17 cellular contexts compared by ENCODE assay signal in genomic region chr13:38628554-38628953, GRCh38. TPM values are rescaled to one million over a fixed set of nuclear protein-coding genes. Genes with fewer than 3 reads are reported as not detected.
DNase-seq lines count a peak whose midpoint lies in the region; ATAC-seq, FAIRE-seq and TF ChIP-seq lines count a peak whose summit lies in the region.
"Had no signal": no experiment of that assay in that cellular context is flagged by ENCODE, and none has a peak within 500 bp of the region (broad histone marks: within the 10 kb centered on the region; RNA-seq: fewer than 3 reads in every experiment).

No MANE protein-coding gene starts in this region.

- TF ChIP-seq CTCF in K562 (IDR thresholded peaks at IDR 0.05 in 2 of 3, conservative IDR thresholded peaks at IDR 0.05 in 1 of 3; ENCODE audit: insufficient read depth in 2 of 3, low read depth in 1 of 3, low read length in 3 of 3) (no peak), mesothelial cell of epicardium (IDR thresholded peaks at IDR 0.05; ENCODE audit: unreplicated experiment) (no peak)

- no peaks in the 10 kb centered on the region for H3K4me1 ChIP-seq in K562 (replicated peaks in 1 of 2; ENCODE audit: control insufficient read depth in 2 of 2, insufficient read depth in 2 of 2, low read length in 2 of 2)
- H3K4me1 ChIP-seq: BE2C had no signal

- no peak for TF ChIP-seq POLR2A in K562 (conservative IDR thresholded peaks at IDR 0.05)

- no peaks in the 10 kb centered on the region for H3K9me3 ChIP-seq in K562 (replicated peaks; ENCODE audit: control insufficient read depth, insufficient read depth, low read depth, low read length)
- H3K9me3 ChIP-seq: BE2C, HAP-1 had no signal

- in situ Hi-C loops in Caki2 (cut with HindIII; ENCODE audit: low pct_unique_long_range_greater_than_20kb, low sequenced_read_pairs) (no loop called here), K562 (cut with MboI) (no loop called here)

- no peak overlapping the region for H2AFZ ChIP-seq in K562 (ENCODE audit: low read depth, low read length)

- ATAC-seq in K562 (no peak), HG02642 (IDR thresholded peaks at IDR 0.05; ENCODE audit: poor library complexity, unreplicated experiment) (no peak)

- CTCF ChIA-PET in K562 (lab: Yijun Ruan, JAX; ENCODE audit: low intra/inter-chr PET ratio) = no interaction called here

- H3K4me3 Mint-ChIP-seq in mesothelial cell of epicardium = no peak overlapping the region
- H3K4me3 Mint-ChIP-seq: CD4-positive, alpha-beta memory T cell had no signal

- H3K4me1 Mint-ChIP-seq in mesothelial cell of epicardium = peaks cover 47% of the 10 kb centered on the region
- H3K4me1 Mint-ChIP-seq: CD4-positive, alpha-beta memory T cell had no signal

- intact Hi-C loops in K562 (cut with micrococcal nuclease) = no loop called here

- no peak for FAIRE-seq in K562 (lab: Jason Lieb, UNC)
- FAIRE-seq: A204.1, GM19239 had no signal

- POLR2A ChIA-PET in K562 (lab: Yijun Ruan, JAX) = interaction anchor here (0.5 kb wide), 1 partner anchor 499 kb away, joined by 3 read pairs; no protein-coding TSS in a partner anchor

- H3K27ac Mint-ChIP-seq in mesothelial cell of epicardium = peak overlapping the region; percentile 43
- H3K27ac Mint-ChIP-seq: CD4-positive, alpha-beta memory T cell had no signal

- TF ChIP-seq RAD21 in K562 (CRISPR knock-in tag; conservative IDR thresholded peaks at IDR 0.05 in 1 of 2, IDR thresholded peaks at IDR 0.05 in 1 of 2) = no peak

- DNase-seq in Caki2 (ENCODE audit: low read depth) (peak; percentile 0), M059J (ENCODE audit: low read depth) (peak; percentile 24), K562 (ENCODE audit: extremely low read depth in 1 of 4, low spot score in 3 of 4) (no peak), mesothelial cell of epicardium (ENCODE audit: low spot score in 2 of 2, unreplicated experiment in 2 of 2) (no peak), T-helper 1 cell (no peak), NCI-H510A (lab: John Stamatoyannopoulos, UW) (no peak)
- DNase-seq: BE2C; CD4-positive, alpha-beta memory T cell; DMS153; GF-D8; GOT3 had no signal

- H3K9me3 Mint-ChIP-seq in mesothelial cell of epicardium = no peaks in the 10 kb centered on the region

- H3K9me1 ChIP-seq in K562 (ENCODE audit: control insufficient read depth, insufficient read depth, low read length) = no peaks in the 10 kb centered on the region

- no peaks in the 10 kb centered on the region for H4K20me1 ChIP-seq in K562 (replicated peaks; ENCODE audit: control insufficient read depth, insufficient read depth, low read length)

- H3K36me3 ChIP-seq in K562 (ENCODE audit: control insufficient read depth, insufficient read depth, low read length) = no peaks in the 10 kb centered on the region
- H3K36me3 ChIP-seq: BE2C, HAP-1 had no signal

- no peak overlapping the region for H3K4me2 ChIP-seq in K562 (ENCODE audit: insufficient read depth, low read length)

- BruUV-seq in K562 (replicated peaks; lab: Mats Ljungman, UMichigan) = no TSS peak

- 0% methylated on average over 1 of the region's 1 CpG for WGBS in K562 (ENCODE audit: insufficient coverage, low coverage, missing lambda C conversion rate)

- H3K27ac ChIP-seq in K562 (ENCODE audit: extremely low read depth, low read depth, low read length) = no peak overlapping the region
- H3K27ac ChIP-seq: C4-2B had no signal

- no peak overlapping the region for H3K4me3 ChIP-seq in K562
- H3K4me3 ChIP-seq: HAP-1 had no signal

- H3K27me3 Mint-ChIP-seq in mesothelial cell of epicardium (ENCODE audit: low read depth) = no peaks in the 10 kb centered on the region
- H3K27me3 Mint-ChIP-seq: CD4-positive, alpha-beta memory T cell had no signal

- no peaks in the 10 kb centered on the region for H3K79me2 ChIP-seq in K562 (ENCODE audit: control insufficient read depth, insufficient read depth, low read length)

- no peak for TF ChIP-seq EP300 in K562 (IDR thresholded peaks at IDR 0.05; ENCODE audit: low read length)

- H3K27me3 ChIP-seq in K562 (ENCODE audit: control insufficient read depth in 2 of 2, insufficient read depth in 2 of 2, low read length in 2 of 2) = no peaks in the 10 kb centered on the region
- H3K27me3 ChIP-seq: BE2C had no signal

- no peak overlapping the region for H3K9ac ChIP-seq in K562 (ENCODE audit: insufficient read depth in 1 of 2, low read depth in 2 of 2, low read length in 2 of 2)

- H3K36me3 Mint-ChIP-seq in mesothelial cell of epicardium = no peaks in the 10 kb centered on the region
- H3K36me3 Mint-ChIP-seq: CD4-positive, alpha-beta memory T cell had no signal

TF ChIP-seq in K562, 482 proteins besides CTCF, POLR2A, EP300 and RAD21 (continues in another document):
- TF ChIP-seq CBFA2T2 (conservative IDR thresholded peaks at IDR 0.05) (no peak), ZNF121 (CRISPR knock-in tag; conservative IDR thresholded peaks at IDR 0.05) (no peak), MAFF (IDR thresholded peaks at IDR 0.05; ENCODE audit: low read length) (peak; percentile 40; the same call in 1 of the 2 replicates), SAFB2 (IDR thresholded peaks at IDR 0.05; ENCODE audit: borderline replicate concordance, low read depth, low read length, severe bottlenecking) (no peak), ATF6 (CRISPR knock-in tag; IDR thresholded peaks at IDR 0.05) (no peak), ARID1B (IDR thresholded peaks at IDR 0.05) (no peak), ZNF696 (CRISPR knock-in tag; conservative IDR thresholded peaks at IDR 0.05) (no peak), NFE2L1 (tag; IDR thresholded peaks at IDR 0.05; ENCODE audit: borderline replicate concordance, low read depth) (no peak), MNT (conservative IDR thresholded peaks at IDR 0.05) (no peak), ZNF175 (CRISPR knock-in tag; IDR thresholded peaks at IDR 0.05; ENCODE audit: low read depth) (no peak), TAF15 (IDR thresholded peaks at IDR 0.05; ENCODE audit: low read depth, low read length) (no peak), HBP1 (CRISPR knock-in tag; IDR thresholded peaks at IDR 0.05) (no peak)

RNA-seq across cellular contexts. Expression of gene FREM2, which starts 58.3 kb away (rescaled TPM):
- total RNA-seq in Caki2 (2014; rRNA removed; shearing (Covaris generic); ENCODE audit: low replicate concordance) = 0.03 and 0.14 TPM in 2 replicates
- total RNA-seq in M059J (2014; rRNA removed; shearing (Covaris generic)) = 0.12 and 0.76 TPM in 2 replicates
- total RNA-seq in K562 (2011; cell fraction: chromatin; rRNA removed; ENCODE audit: low replicate concordance) = not detected in 2 replicates
- total RNA-seq in K562 (2011; cell fraction: nucleolus; rRNA removed) = not detected in 2 replicates
- not detected in 2 replicates for total RNA-seq in K562 (2011; cell fraction: nucleoplasm; rRNA removed)
- under 0.01 TPM in 1 of 2 replicates, not detected in the other for total RNA-seq in K562 (2014; rRNA removed)
- not detected in 2 replicates for total RNA-seq in K562 (2014; rRNA removed; fragmentation: Illumina TruSeq; extraction: Trizol)
- not detected in 2 replicates for total RNA-seq in K562 (2015; rRNA removed; fragmentation: Illumina TruSeq; extraction: Trizol)
- 0.02 and 0.04 TPM in 2 replicates for total RNA-seq in K562 (2021)
- not detected in 2 replicates for polyA plus RNA-seq in K562 (2011; rRNA removed)
- not detected in 2 replicates for polyA plus RNA-seq in K562 (2011; cell fraction: cytosol; rRNA removed)
- polyA plus RNA-seq in K562 (2011; cell fraction: nucleus; rRNA removed) = not detected in 2 replicates
- polyA plus RNA-seq in K562 (2012) = not detected in 2 replicates
- not detected in 2 replicates for polyA plus RNA-seq in K562 (2014; fragmentation: Illumina TruSeq; extraction: Trizol)
- not detected for polyA plus RNA-seq in K562 (2014; fragmentation: Nextera tagmentation; extraction: Ambion mirVana)
- not detected in 2 replicates for polyA plus RNA-seq in K562 (2014; rRNA removed)
- polyA minus RNA-seq in K562 (2011; rRNA and poly(A)+ RNA removed) = not detected in 2 replicates
- polyA minus RNA-seq in K562 (2011; cell fraction: cytosol; rRNA and poly(A)+ RNA removed) = not detected in 2 replicates
- not detected in 2 replicates for polyA minus RNA-seq in K562 (2011; cell fraction: nucleus; rRNA and poly(A)+ RNA removed)
- total RNA-seq in mesothelial cell of epicardium = 82.9 to 83.5 TPM (median 83.1 TPM) in 3 replicates
- total RNA-seq: CD4-positive, alpha-beta memory T cell had no signal
- polyA plus RNA-seq: AG04450; CD4-positive, alpha-beta memory T cell had no signal

Comparison
In these comparisons a context has a peak if more than half of its experiments do, and no peak if none do; other contexts are left out.
1. DNase-seq: peak in Caki2 (single experiment) and M059J (single experiment); none in K562 (0 of 4), mesothelial cell of epicardium (0 of 2), T-helper 1 cell (0 of 5) and NCI-H510A (single experiment).
2. RNA of gene FREM2, which starts 58.3 kb away (total RNA-seq): 82.9 to 83.5 TPM in mesothelial cell of epicardium; 0.03 to 0.14 TPM in Caki2, 0.12 to 0.76 TPM in M059J and under 0.01 to 0.04 TPM in K562; every median in the first group is over 10 times any median in the second.